In genomic region chr6:111973897-111974639, GRCh38 we compare ENCODE assay signal across 7 cellular contexts.
DNase-seq lines count a peak whose midpoint lies in the region; ATAC-seq, FAIRE-seq and TF ChIP-seq lines count a peak whose summit lies in the region.

No MANE protein-coding gene starts in this region.

- H3K4me3 ChIP-seq in RWPE2 (ENCODE audit: severe bottlenecking) = no peak overlapping the region
- peak overlapping the region in 1 of 3 experiments; percentile 9 for H3K4me3 ChIP-seq in endothelial cell of umbilical vein (replicated peaks in 1 of 3; ENCODE audit: insufficient read depth in 1 of 3, low read depth in 1 of 3, low read length in 3 of 3)
- no peak overlapping the region for H3K4me3 ChIP-seq in retinal pigment epithelial cell (ENCODE audit: low read length)
- H3K4me3 ChIP-seq in prostate gland = no peak overlapping the region

- H3K27me3 ChIP-seq in RWPE2 (ENCODE audit: insufficient read depth, poor library complexity, severe bottlenecking) (no peaks in the 10 kb centered on the region), endothelial cell of umbilical vein (ENCODE audit: control insufficient read depth in 2 of 2, insufficient read depth in 2 of 2, low read length in 2 of 2) (no peaks in the 10 kb centered on the region), prostate gland (replicated peaks; ENCODE audit: insufficient read depth) (no peaks in the 10 kb centered on the region)

- POLR2A ChIA-PET in endothelial cell of umbilical vein (lab: Charles Lee) = interaction anchor here (0.6 kb wide), 2 partner anchors 16 to 910 kb away, joined by 3 to 6 read pairs; no protein-coding TSS in a partner anchor

- no peaks in the 10 kb centered on the region for H4K20me1 ChIP-seq in endothelial cell of umbilical vein (replicated peaks; ENCODE audit: control insufficient read depth, extremely low read depth, insufficient read depth, low read length)

- H3K9me1 ChIP-seq in endothelial cell of umbilical vein (replicated peaks; ENCODE audit: control insufficient read depth, extremely low read depth, insufficient read depth, low read length) = no peaks in the 10 kb centered on the region

- no peak for TF ChIP-seq POLR2A in endothelial cell of umbilical vein (IDR thresholded peaks at IDR 0.05; ENCODE audit: low read depth, low read length)
- no peak for TF ChIP-seq POLR2A in prostate gland (IDR thresholded peaks at IDR 0.05)

- H2AFZ ChIP-seq in endothelial cell of umbilical vein (ENCODE audit: low read depth, low read length) = peak overlapping the region; percentile 87

- dilution Hi-C loops in endothelial cell of umbilical vein (cut with MboI; ENCODE audit: extremely low pct_ligation_motif_present, low sequenced_read_pairs) = no loop called here

- H3K36me3 ChIP-seq in RWPE2 (ENCODE audit: low read depth) (no peaks in the 10 kb centered on the region), endothelial cell of umbilical vein (ENCODE audit: control insufficient read depth in 2 of 2, extremely low read depth in 1 of 2, insufficient read depth in 2 of 2, low read length in 2 of 2) (no peaks in the 10 kb centered on the region), prostate gland (no peaks in the 10 kb centered on the region)

- ATAC-seq in RWPE2 (ENCODE audit: low read depth) = no peak

- peak overlapping the region; percentile 68 for H3K4me2 ChIP-seq in endothelial cell of umbilical vein (ENCODE audit: insufficient read depth, low read length)

- H3K9ac ChIP-seq in endothelial cell of umbilical vein (replicated peaks; ENCODE audit: extremely low read depth, insufficient read depth, low read length) = peak overlapping the region; percentile 88

- BruUV-seq in endothelial cell of umbilical vein (replicated peaks; lab: Mats Ljungman, UMichigan) = no TSS peak

- no peak for FAIRE-seq in endothelial cell of umbilical vein (lab: Jason Lieb, UNC)

- DNase-seq in GM03348 (ENCODE audit: low spot score) (peak; percentile 13), RWPE2 (ENCODE audit: low spot score) (no peak), endothelial cell of umbilical vein (ENCODE audit: low read depth, low spot score) (no peak), retinal pigment epithelial cell (ENCODE audit: low read depth) (peak; percentile 59), activated gamma-delta T cell (lab: John Stamatoyannopoulos, UW) (no peak), prostate gland (ENCODE audit: low spot score) (no peak), HK-2 (ENCODE audit: unreplicated experiment) (no peak)

- intact Hi-C loops in endothelial cell of umbilical vein (cut with micrococcal nuclease) (loop anchor here (2.0 kb wide), 1 partner anchor 101 kb away; the partner anchor contains the start of gene FYN), prostate gland (cut with DNase I) (no loop called here)

- CTCF ChIA-PET in endothelial cell of umbilical vein (lab: Charles Lee) = interaction anchor here (1.1 to 1.6 kb wide), 6 partner anchors 9 to 264 kb away, joined by 3 to 7 read pairs (median 4); partner anchors contain the start of gene FYN

- no peaks in the 10 kb centered on the region for H3K79me2 ChIP-seq in endothelial cell of umbilical vein (ENCODE audit: control insufficient read depth, insufficient read depth, low read length)

- H3K27ac ChIP-seq in RWPE2 (ENCODE audit: poor library complexity, severe bottlenecking) = peak overlapping the region; percentile 96
- H3K27ac ChIP-seq in endothelial cell of umbilical vein (ENCODE audit: insufficient read depth, low read depth, low read length) = peak overlapping the region; percentile 93
- no peak overlapping the region for H3K27ac ChIP-seq in prostate gland

- TF ChIP-seq CTCF in RWPE2 (IDR thresholded peaks at IDR 0.05; ENCODE audit: poor library complexity, severe bottlenecking) (no peak), endothelial cell of umbilical vein (IDR thresholded peaks at IDR 0.05; ENCODE audit: extremely low read depth in 1 of 2, insufficient read depth in 1 of 2, low read depth in 1 of 2, low read length in 2 of 2) (no peak), retinal pigment epithelial cell (conservative IDR thresholded peaks at IDR 0.05; ENCODE audit: low read depth, low read length) (no peak), prostate gland (IDR thresholded peaks at IDR 0.05) (no peak)

- peaks cover 26% of the 10 kb centered on the region for H3K4me1 ChIP-seq in RWPE2 (ENCODE audit: insufficient read depth, poor library complexity, severe bottlenecking)
- peaks cover 24% of the 10 kb centered on the region for H3K4me1 ChIP-seq in endothelial cell of umbilical vein (ENCODE audit: control insufficient read depth, extremely low read depth, insufficient read depth, low read length)
- H3K4me1 ChIP-seq in prostate gland (replicated peaks) = no peaks in the 10 kb centered on the region

- H3K9me3 ChIP-seq in RWPE2 (ENCODE audit: severe bottlenecking) = no peaks in the 10 kb centered on the region
- no peaks in the 10 kb centered on the region for H3K9me3 ChIP-seq in endothelial cell of umbilical vein (replicated peaks; ENCODE audit: control insufficient read depth, insufficient read depth, low read length)
- H3K9me3 ChIP-seq in prostate gland = no peaks in the 10 kb centered on the region

- WGBS in prostate gland = 89% methylated on average over 5 of the region's 5 CpGs

TF ChIP-seq in endothelial cell of umbilical vein, 7 proteins besides CTCF, POLR2A, EP300 and RAD21:
- TF ChIP-seq JUN (IDR thresholded peaks at IDR 0.05; ENCODE audit: borderline replicate concordance, insufficient read depth, insufficient read length, low read depth) (no peak), FOS (IDR thresholded peaks at IDR 0.05; ENCODE audit: borderline replicate concordance, insufficient read depth, low read length) (no peak), GATA2 (IDR thresholded peaks at IDR 0.05; ENCODE audit: insufficient read depth, insufficient read length, low read depth, low read length) (no peak), POLR2AphosphoS5 (IDR thresholded peaks at IDR 0.05; ENCODE audit: insufficient read depth, low read depth, low read length) (no peak), MAX (IDR thresholded peaks at IDR 0.05; ENCODE audit: insufficient read depth, insufficient read length) (no peak), MYC (IDR thresholded peaks at IDR 0.05; ENCODE audit: low read depth, low read length) (no peak), EZH2 (IDR thresholded peaks at IDR 0.05; ENCODE audit: borderline replicate concordance, low read depth, low read length, severe bottlenecking) (no peak)
TF ChIP-seq in endothelial cell of umbilical vein: peak in this region for 0.

Comparison
In these comparisons a context has a peak if more than half of its experiments do, and no peak if none do; other contexts are left out.
1. DNase-seq: peak in GM03348 (single experiment) and retinal pigment epithelial cell (single experiment); none in RWPE2 (single experiment), endothelial cell of umbilical vein (single experiment), activated gamma-delta T cell (single experiment), prostate gland (single experiment) and HK-2 (single experiment).
2. H3K27ac ChIP-seq: peak in RWPE2 (single experiment) and endothelial cell of umbilical vein (single experiment); none in prostate gland (0 of 2).